ENCODE assay signal across 31 cellular contexts in the genomic region with DNA sequence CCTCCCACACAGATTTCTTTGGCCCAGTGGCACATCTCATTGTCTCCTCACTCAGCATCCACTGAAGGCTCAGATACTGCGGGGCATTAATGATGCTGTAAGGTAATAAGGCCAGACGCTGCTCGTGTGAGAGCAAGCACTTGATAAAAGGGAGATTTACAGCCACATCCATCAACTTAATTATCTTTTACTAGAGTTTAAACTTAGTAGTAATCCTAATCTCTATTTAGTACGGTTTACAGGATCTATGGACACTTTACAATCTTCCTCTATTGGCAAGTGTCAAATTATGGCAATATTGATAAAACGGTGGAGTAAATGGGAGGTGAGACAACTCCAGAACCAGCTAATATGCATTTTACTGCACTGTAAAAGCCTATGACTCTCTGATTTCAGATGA.
"Had no signal": no experiment of that assay in that cellular context is flagged by ENCODE, and none has a peak within 500 bp of the region (broad histone marks: within the 10 kb centered on the region; RNA-seq: fewer than 3 reads in every experiment).

No MANE protein-coding gene starts in this region.

- H3K9me3 ChIP-seq: esophagus squamous epithelium, heart right ventricle, lower lobe of right lung, ovary, psoas muscle, sigmoid colon, spleen, thoracic aorta, tibial nerve, upper lobe of right lung, uterus had no signal

- H3K36me3 ChIP-seq: esophagus squamous epithelium, heart right ventricle, lower lobe of right lung, ovary, sigmoid colon, spleen, thoracic aorta, tibial nerve, upper lobe of right lung, uterus had no signal

- H3K27me3 ChIP-seq: heart right ventricle, ovary, tibial nerve, upper lobe of right lung, uterus had no signal

- H3K27ac ChIP-seq: esophagus squamous epithelium, heart right ventricle, lower lobe of right lung, ovary, psoas muscle, sigmoid colon, spleen, thoracic aorta, tibial nerve, upper lobe of right lung, uterus had no signal

- H3K4me3 ChIP-seq: esophagus squamous epithelium, heart right ventricle, lower lobe of right lung, ovary, psoas muscle, sigmoid colon, spleen, thoracic aorta, tibial nerve, upper lobe of right lung, uterus had no signal

- H3K4me1 ChIP-seq: esophagus squamous epithelium, lower lobe of right lung, psoas muscle, sigmoid colon, spleen, tibial nerve, uterus had no signal

- ATAC-seq: effector memory CD8-positive, alpha-beta T cell; heart right ventricle; left colon; left ventricle myocardium superior; lower lobe of right lung; naive thymus-derived CD8-positive, alpha-beta T cell; psoas muscle; right cardiac atrium; stimulated activated naive B cell treated with anti-CD40 and anti-IgM and Interleukin-4, amounts not matched to agents 10 μg/mL and 1 μg/mL and 100 μg/mL, for 72 hours; upper lobe of right lung had no signal

- DNase-seq: cortex of kidney; effector memory CD8-positive, alpha-beta T cell; erythroblast; esophagus squamous epithelium; foreskin melanocyte; glutamatergic neuron; heart right ventricle; hypothalamus; immature natural killer cell; islet precursor cell; kidney glomerular epithelial cell; left ventricle myocardium superior; lower lobe of right lung; midbrain; naive thymus-derived CD8-positive, alpha-beta T cell; nephron progenitor cell; occipital lobe; ovary; posterior cingulate gyrus; psoas muscle; right cardiac atrium; sigmoid colon; spleen; stimulated activated CD4-positive, alpha-beta T cell treated with anti-CD3 and anti-CD28 coated beads, Interleukin-15, amount 100 ng/mL, for 24 hours; stimulated activated CD4-positive, alpha-beta T cell treated with anti-CD3 and anti-CD28 coated beads, Interleukin-2, amount 100 ng/mL, for 48 hours; stimulated activated naive B cell treated with anti-CD40 and anti-IgM and Interleukin-4, amounts not matched to agents 10 μg/mL and 1 μg/mL and 100 μg/mL, for 72 hours; upper lobe of right lung; uterus had no signal
